8 cellular contexts compared by ENCODE assay signal in genomic region chr19:38949580-38950367, GRCh38. TPM values are rescaled to one million over a fixed set of nuclear protein-coding genes. Genes with fewer than 3 reads are reported as not detected.
DNase-seq lines count a peak whose midpoint lies in the region; ATAC-seq and TF ChIP-seq lines count a peak whose summit lies in the region.

No MANE protein-coding gene starts in this region.

- H3K27me3 Mint-ChIP-seq in CD4-positive, alpha-beta memory T cell = peaks cover 6 to 9% of the 10 kb centered on the region in 2 donors
- no peaks in the 10 kb centered on the region for H3K27me3 Mint-ChIP-seq in chondrocyte (ENCODE audit: low read depth)

- no peak overlapping the region for H3K27ac ChIP-seq in CD4-positive, alpha-beta memory T cell (ENCODE audit: low read depth, low read length)

- no peak for TF ChIP-seq EP300 in Ishikawa (IDR thresholded peaks at IDR 0.05; ENCODE audit: borderline replicate concordance)

- H3K27me3 ChIP-seq in CD4-positive, alpha-beta memory T cell (ENCODE audit: insufficient read depth, low read length) = no peaks in the 10 kb centered on the region

- no peak for TF ChIP-seq CTCF in chondrocyte (IDR thresholded peaks at IDR 0.05)

- H3K9me3 Mint-ChIP-seq in CD4-positive, alpha-beta memory T cell = no peaks in the 10 kb centered on the region
- H3K9me3 Mint-ChIP-seq in chondrocyte (ENCODE audit: low read depth) = no peaks in the 10 kb centered on the region

- no peak for ATAC-seq in GM21447 (IDR thresholded peaks at IDR 0.05; ENCODE audit: unreplicated experiment)

- no peaks in the 10 kb centered on the region for H3K36me3 Mint-ChIP-seq in CD4-positive, alpha-beta memory T cell
- H3K36me3 Mint-ChIP-seq in chondrocyte (ENCODE audit: low read depth) = peaks cover 15% of the 10 kb centered on the region

- peaks cover 11 to 17% (median 14%) of the 10 kb centered on the region in 4 donors for H3K4me1 Mint-ChIP-seq in CD4-positive, alpha-beta memory T cell
- H3K4me1 Mint-ChIP-seq in chondrocyte (ENCODE audit: low read depth) = peaks cover 25% of the 10 kb centered on the region

- H3K9me3 ChIP-seq in CD4-positive, alpha-beta memory T cell (ENCODE audit: control insufficient read depth in 1 of 2, low read length in 2 of 2) = no peaks in the 10 kb centered on the region

- peak overlapping the region in 1 of 2 donors; percentile 24 for H3K4me3 ChIP-seq in CD4-positive, alpha-beta memory T cell (ENCODE audit: low read length in 2 of 2)

- intact Hi-C loops in CD4-positive, alpha-beta memory T cell (cut with micrococcal nuclease) = loop anchor here (1.0 kb wide), 1 partner anchor 18 kb away; no protein-coding TSS in a partner anchor

- peaks cover 8% of the 10 kb centered on the region for H3K4me1 ChIP-seq in CD4-positive, alpha-beta memory T cell (ENCODE audit: insufficient read depth, low read length)

- no peak for TF ChIP-seq RAD21 in Ishikawa (IDR thresholded peaks at IDR 0.05; ENCODE audit: low read depth)

- H3K4me3 Mint-ChIP-seq in CD4-positive, alpha-beta memory T cell = peak overlapping the region; percentile 63 to 80 (median 72)
- H3K4me3 Mint-ChIP-seq in chondrocyte (ENCODE audit: unreplicated experiment) = peak overlapping the region; percentile 65

- POLR2A ChIA-PET in CD4-positive, alpha-beta memory T cell (lab: Charles Lee; ENCODE audit: partially characterized antibody) = no interaction called here

- peak; percentile 66 to 75 (median 74) for DNase-seq in CD4-positive, alpha-beta memory T cell
- DNase-seq in activated CD4-positive, alpha-beta T cell treated with anti-CD3 and anti-CD28 coated beads for 48 hours = peak; percentile 94
- DNase-seq in chondrocyte (ENCODE audit: low spot score) (peak; percentile 95), islet precursor cell (peak; percentile 98), SKM-1 treated with dmso at 0.1 percent for 144 hours (lab: John Stamatoyannopoulos, UW; ENCODE audit: unreplicated experiment) (no peak)
- DNase-seq in stimulated activated CD4-positive, alpha-beta T cell treated with anti-CD3 and anti-CD28 coated beads, Interleukin-12 subunit alpha, Interleukin-12 subunit beta, amount 100 ng/mL, for 4 hours = peak; percentile 81

- CTCF ChIA-PET in CD4-positive, alpha-beta memory T cell (lab: Charles Lee; ENCODE audit: partially characterized antibody) = interaction anchor here (1.6 kb wide), 1 partner anchor 12 kb away, joined by 6 read pairs; no protein-coding TSS in a partner anchor

- H3K36me3 ChIP-seq in CD4-positive, alpha-beta memory T cell (ENCODE audit: insufficient read depth, low read length) = no peaks in the 10 kb centered on the region

- H3K27ac Mint-ChIP-seq in CD4-positive, alpha-beta memory T cell = peak overlapping the region in 3 of 7 donors; percentile 66 to 88 (median 68)
- H3K27ac Mint-ChIP-seq in chondrocyte (ENCODE audit: unreplicated experiment) = peak overlapping the region; percentile 66

TF ChIP-seq in Ishikawa, 13 proteins besides CTCF, POLR2A, EP300 and RAD21:
- peak; percentile 97 for TF ChIP-seq MAX (IDR thresholded peaks at IDR 0.05)
- TF ChIP-seq EGR1 (IDR thresholded peaks at IDR 0.05) = peak; percentile 91
- TF ChIP-seq YY1 (IDR thresholded peaks at IDR 0.05; ENCODE audit: low read depth) = no peak
- no peak for TF ChIP-seq CEBPB (IDR thresholded peaks at IDR 0.05)
- TF ChIP-seq ZBTB7A (IDR thresholded peaks at IDR 0.05; ENCODE audit: low read depth) = no peak; the same call in 1 of the 2 replicates
- no peak for TF ChIP-seq TAF1 (IDR thresholded peaks at IDR 0.05; ENCODE audit: low read depth)
- TF ChIP-seq CREB1 (IDR thresholded peaks at IDR 0.05; ENCODE audit: low read depth) = no peak
- peak; percentile 63 for TF ChIP-seq USF1 (IDR thresholded peaks at IDR 0.05)
- no peak for TF ChIP-seq TCF12 (IDR thresholded peaks at IDR 0.05; ENCODE audit: low read depth)

RNA-seq across cellular contexts. Expression of gene MRPS12, which starts 19.0 kb away (rescaled TPM):
- total RNA-seq in CD4-positive, alpha-beta memory T cell = 10 to 100 TPM; 25.2 to 26.9 TPM
- 100 to 1,000 TPM in 1 of 2 donors, 10 to 100 TPM in 1; 76.4 to 118 TPM for polyA plus RNA-seq in CD4-positive, alpha-beta memory T cell
- total RNA-seq in chondrocyte = 23.1 to 34.0 TPM (median 27.7 TPM) in 3 replicates

RNA-seq across cellular contexts. Expression of gene SARS2, which starts 19.2 kb away (rescaled TPM):
- 10 to 100 TPM; 17.0 to 20.2 TPM for total RNA-seq in CD4-positive, alpha-beta memory T cell
- 10 to 100 TPM in 1 of 2 donors, 1 to 10 TPM in 1; 9.6 to 14.0 TPM for polyA plus RNA-seq in CD4-positive, alpha-beta memory T cell
- 14.4 to 25.8 TPM (median 15.6 TPM) in 3 replicates for total RNA-seq in chondrocyte

RNA-seq across cellular contexts. Expression of gene FBXO17, which starts 25.8 kb away (rescaled TPM):
- not detected for total RNA-seq in CD4-positive, alpha-beta memory T cell
- not detected for polyA plus RNA-seq in CD4-positive, alpha-beta memory T cell
- total RNA-seq in chondrocyte = 40.2 to 44.9 TPM (median 40.6 TPM) in 3 replicates

RNA-seq across cellular contexts. Expression of gene CCER2, which starts 37.8 kb away (rescaled TPM):
- total RNA-seq in CD4-positive, alpha-beta memory T cell = under 1 TPM; 0.42 to 0.79 TPM
- not detected for polyA plus RNA-seq in CD4-positive, alpha-beta memory T cell
- 0.69 TPM in 1 of 3 replicates, not detected in the others for total RNA-seq in chondrocyte

RNA-seq across cellular contexts. Expression of gene NFKBIB, which starts 50.0 kb away (rescaled TPM):
- total RNA-seq in CD4-positive, alpha-beta memory T cell = 10 to 100 TPM; 23.9 to 26.0 TPM
- 10 to 100 TPM in 1 of 2 donors, 1 to 10 TPM in 1; 7.2 to 15.2 TPM for polyA plus RNA-seq in CD4-positive, alpha-beta memory T cell
- total RNA-seq in chondrocyte = 15.3 to 17.3 TPM (median 15.8 TPM) in 3 replicates

Comparison
In these comparisons a context has a peak if more than half of its experiments do, and no peak if none do; other contexts are left out.
1. RNA of gene FBXO17, which starts 25.8 kb away (total RNA-seq): 40.2 to 44.9 TPM in chondrocyte; not detected in CD4-positive, alpha-beta memory T cell; every median in the first group is over 10 times any median in the second.